In the genomic region with DNA sequence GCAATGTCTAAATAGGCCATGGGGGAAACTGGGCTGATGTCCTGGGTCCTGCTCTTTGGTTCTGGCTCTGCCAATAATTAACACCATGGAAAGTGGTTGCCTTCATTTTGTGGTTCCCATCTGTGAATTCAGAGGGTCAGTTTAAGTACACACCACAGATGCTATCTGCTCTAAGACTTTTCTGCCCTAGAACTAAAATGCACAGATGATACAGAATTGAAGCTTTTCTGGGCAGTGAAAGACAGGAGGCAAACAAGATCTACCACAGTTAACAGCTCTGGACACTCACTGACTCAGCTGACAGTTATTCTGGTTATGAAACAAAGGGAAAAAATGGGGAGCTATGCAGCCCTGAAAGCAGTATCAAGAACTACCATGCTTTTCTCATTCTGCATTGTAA, we compare ENCODE assay signal across 12 cellular contexts. TPM values are rescaled to one million over a fixed set of nuclear protein-coding genes. Genes with fewer than 3 reads are reported as not detected.
A peak's percentile ranks its signal among the peaks of the same experiment; 100 is the strongest.
DNase-seq lines count a peak whose midpoint lies in the region; ATAC-seq and TF ChIP-seq lines count a peak whose summit lies in the region.
"Had no signal": no experiment of that assay in that cellular context is flagged by ENCODE, and none has a peak within 500 bp of the region (broad histone marks: within the 10 kb centered on the region; RNA-seq: fewer than 3 reads in every experiment).

No MANE protein-coding gene starts in this region.

- peak; percentile 77 for DNase-seq in HCEC 1CT
- DNase-seq in adipocyte (ENCODE audit: low read depth) = peak; percentile 84
- DNase-seq in left cardiac atrium = no peak
- no peak for DNase-seq in CD14-positive monocyte (ENCODE audit: low spot score)
- DNase-seq in activated CD4-positive, alpha-beta T cell treated with anti-CD3 and anti-CD28 coated beads, Interleukin-2, amount 50 U/mL, for 1 hour = no peak
- no peak for DNase-seq in NCI-H2029 (lab: John Stamatoyannopoulos, UW)
- DNase-seq: activated T-cell treated with anti-CD3 and anti-CD28 coated beads, Interleukin-2, amount 50 U/mL, for 4 hours; nucleus accumbens; SHP77 had no signal

- H3K36me3 ChIP-seq in adipocyte (ENCODE audit: control insufficient read depth, insufficient read depth, low read length, severe bottlenecking) (no peaks in the 10 kb centered on the region), skeletal muscle satellite cell (ENCODE audit: insufficient read depth, low read length) (peaks cover 5% of the 10 kb centered on the region)

- H3K4me1 Mint-ChIP-seq in CD14-positive monocyte = peaks cover 12% of the 10 kb centered on the region

- no peaks in the 10 kb centered on the region for H3K9me3 ChIP-seq in adipocyte (ENCODE audit: control insufficient read depth, low read length)
- no peaks in the 10 kb centered on the region for H3K9me3 ChIP-seq in skeletal muscle satellite cell (replicated peaks; ENCODE audit: low read length)

- H3K27me3 ChIP-seq in adipocyte (replicated peaks; ENCODE audit: control insufficient read depth, insufficient read depth, low read length) = no peaks in the 10 kb centered on the region
- H3K27me3 ChIP-seq in skeletal muscle satellite cell (ENCODE audit: control insufficient read depth, insufficient read depth, low read length) = no peaks in the 10 kb centered on the region

- H3K36me3 Mint-ChIP-seq in CD14-positive monocyte = no peaks in the 10 kb centered on the region

- H3K9me3 Mint-ChIP-seq in CD14-positive monocyte = peaks cover 0 to 6% (median under 1%) of the 10 kb centered on the region in 7 donors
- H3K9me3 Mint-ChIP-seq: activated T-cell treated with anti-CD3 and anti-CD28 coated beads, Interleukin-2, amount 50 U/mL, for 4 hours; stimulated activated naive CD8-positive, alpha-beta T cell treated with anti-CD3 and anti-CD28 coated beads, Interleukin-15, Interleukin-2, amounts not matched to agents 100 ng/mL and 50 ng/mL, for 24 hours had no signal

- H3K4me3 ChIP-seq in adipocyte (ENCODE audit: low read length) (peak overlapping the region; percentile 63), skeletal muscle satellite cell (ENCODE audit: low read length) (peak overlapping the region; percentile 41)

- ATAC-seq in left cardiac atrium (peak; percentile 58 to 66), HG03469 (IDR thresholded peaks at IDR 0.05; ENCODE audit: unreplicated experiment) (no peak)
- ATAC-seq: activated T-cell treated with anti-CD3 and anti-CD28 coated beads, Interleukin-2, amount 50 U/mL, for 4 hours had no signal

- H3K4me3 Mint-ChIP-seq in CD14-positive monocyte = no peak overlapping the region
- H3K4me3 Mint-ChIP-seq: activated T-cell treated with anti-CD3 and anti-CD28 coated beads, Interleukin-2, amount 50 U/mL, for 4 hours; stimulated activated naive CD8-positive, alpha-beta T cell treated with anti-CD3 and anti-CD28 coated beads, Interleukin-15, Interleukin-2, amounts not matched to agents 100 ng/mL and 50 ng/mL, for 24 hours had no signal

- no peak for TF ChIP-seq CTCF in CD14-positive monocyte (IDR thresholded peaks at IDR 0.05)

- H3K4me1 ChIP-seq in adipocyte (ENCODE audit: control insufficient read depth, insufficient read depth, low read length) = peaks cover 58% of the 10 kb centered on the region
- peaks cover 70% of the 10 kb centered on the region for H3K4me1 ChIP-seq in skeletal muscle satellite cell (ENCODE audit: control insufficient read depth, insufficient read depth, low read length)

- peaks cover 0 to 6% (median 1%) of the 10 kb centered on the region in 3 donors for H3K27me3 Mint-ChIP-seq in CD14-positive monocyte (ENCODE audit: low read depth in 3 of 3)
- H3K27me3 Mint-ChIP-seq: stimulated activated naive CD8-positive, alpha-beta T cell treated with anti-CD3 and anti-CD28 coated beads, Interleukin-15, Interleukin-2, amounts not matched to agents 100 ng/mL and 50 ng/mL, for 24 hours had no signal

- no peak overlapping the region for H3K27ac Mint-ChIP-seq in CD14-positive monocyte
- H3K27ac Mint-ChIP-seq: stimulated activated naive CD8-positive, alpha-beta T cell treated with anti-CD3 and anti-CD28 coated beads, Interleukin-15, Interleukin-2, amounts not matched to agents 100 ng/mL and 50 ng/mL, for 24 hours had no signal

- H3K4me2 ChIP-seq in skeletal muscle satellite cell (ENCODE audit: low read length) = peak overlapping the region; percentile 74

- peak overlapping the region; percentile 81 for H3K9ac ChIP-seq in adipocyte (ENCODE audit: low read length)
- H3K9ac ChIP-seq in skeletal muscle satellite cell (ENCODE audit: low read depth, low read length) = peak overlapping the region; percentile 74

- intact Hi-C loops in left cardiac atrium (cut with DNase I) (no loop called here), CD14-positive monocyte (cut with micrococcal nuclease) (no loop called here)

RNA-seq across cellular contexts. Expression of gene APBB2, which starts 37.3 kb away (rescaled TPM):
- 10 to 100 TPM; 53.0 to 56.5 TPM for total RNA-seq in left cardiac atrium
- 42.2 and 47.7 TPM in 2 replicates for total RNA-seq in skeletal muscle satellite cell (2012; rRNA removed)
- polyA plus RNA-seq in CD14-positive monocyte = under 1 TPM in 1 of 2 donors, not detected in 1; 0.15 TPM

Comparison
In these comparisons a context has a peak if more than half of its experiments do, and no peak if none do; other contexts are left out.
1. DNase-seq: peak in HCEC 1CT (single experiment) and adipocyte (single experiment); none in left cardiac atrium (single experiment), CD14-positive monocyte (single experiment), activated CD4-positive, alpha-beta T cell treated with anti-CD3 and anti-CD28 coated beads, Interleukin-2, amount 50 U/mL, for 1 hour (single experiment) and NCI-H2029 (single experiment).